In the genomic region with DNA sequence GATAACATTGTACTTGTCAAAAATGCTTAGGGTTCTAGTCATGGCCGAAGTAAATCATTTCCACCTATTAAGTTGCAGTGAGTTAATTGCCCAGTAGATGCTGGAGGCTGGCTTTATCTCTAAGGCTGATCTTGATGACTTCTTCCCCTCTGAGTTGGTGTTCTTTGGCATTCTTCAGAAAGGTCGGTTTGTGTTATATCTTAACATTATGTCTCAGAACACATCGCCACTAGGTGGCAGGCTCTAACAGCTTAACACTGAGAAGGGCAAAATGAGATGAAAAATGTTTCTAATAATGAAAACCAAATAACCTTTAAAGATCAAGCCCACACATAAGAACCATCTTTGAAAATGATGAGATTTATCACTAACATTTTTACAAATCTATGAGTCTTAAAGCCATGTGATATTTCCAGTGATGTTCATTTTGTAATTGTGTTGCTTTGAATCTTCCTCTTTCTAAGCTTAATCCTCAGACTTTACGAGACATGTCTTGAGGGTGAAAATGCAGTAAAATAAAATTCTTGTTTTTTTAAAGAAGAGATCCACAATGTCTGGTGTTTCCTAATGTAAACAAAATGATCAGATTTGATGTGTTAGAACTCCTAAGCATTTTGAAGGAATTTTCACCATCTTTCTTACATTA, we compare ENCODE assay signal across 8 cellular contexts. TPM values are rescaled to one million over a fixed set of nuclear protein-coding genes. Genes with fewer than 3 reads are reported as not detected.
A peak's percentile ranks its signal among the peaks of the same experiment; 100 is the strongest.
DNase-seq lines count a peak whose midpoint lies in the region; ATAC-seq and TF ChIP-seq lines count a peak whose summit lies in the region.

No MANE protein-coding gene starts in this region.

- peaks cover 3% of the 10 kb centered on the region for H3K4me1 Mint-ChIP-seq in activated CD4-positive, alpha-beta T cell treated with anti-CD3 and anti-CD28 coated beads, Interleukin-2, amount 10 ng/mL, durations not matched to agents 24 days and 14 days

- peaks cover 41% of the 10 kb centered on the region for H3K36me3 Mint-ChIP-seq in activated CD4-positive, alpha-beta T cell treated with anti-CD3 and anti-CD28 coated beads, Interleukin-2, amount 10 ng/mL, durations not matched to agents 24 days and 14 days (ENCODE audit: low read depth)

- H3K27ac ChIP-seq in C4-2B: no peak overlapping the region
- peak overlapping the region in 27 of 59 donors; percentile 4 to 73 (median 35) for H3K27ac ChIP-seq in dorsolateral prefrontal cortex

- no peaks in the 10 kb centered on the region for H3K27me3 ChIP-seq in dorsolateral prefrontal cortex

- peak; percentile 81 for DNase-seq in NCI-H2227 (lab: John Stamatoyannopoulos, UW; ENCODE audit: unreplicated experiment)
- peak; percentile 86 for DNase-seq in activated CD4-positive, alpha-beta T cell treated with anti-CD3 and anti-CD28 coated beads, Interleukin-2, amount 10 ng/mL, durations not matched to agents 24 days and 14 days
- DNase-seq in dorsolateral prefrontal cortex: peak in 6 of 10 donors; percentile 49 to 85 (median 64)
- DNase-seq in medulla oblongata (ENCODE audit: extremely low spot score): peak; percentile 73
- DNase-seq in stimulated activated CD8-positive, alpha-beta memory T cell treated with anti-CD3 and anti-CD28 coated beads, Interleukin-4, amount 100 ng/mL, for 48 hours: peak; percentile 76

- H3K27me3 Mint-ChIP-seq in activated CD4-positive, alpha-beta T cell treated with anti-CD3 and anti-CD28 coated beads, Interleukin-2, amount 10 ng/mL, durations not matched to agents 24 days and 14 days: no peaks in the 10 kb centered on the region

- ATAC-seq in GM21786 (IDR thresholded peaks at IDR 0.05; ENCODE audit: unreplicated experiment) (peak; percentile 64), HG02763 (IDR thresholded peaks at IDR 0.05; ENCODE audit: unreplicated experiment) (no peak)

- no peaks in the 10 kb centered on the region for H3K9me3 Mint-ChIP-seq in activated CD4-positive, alpha-beta T cell treated with anti-CD3 and anti-CD28 coated beads, Interleukin-2, amount 10 ng/mL, durations not matched to agents 24 days and 14 days

- intact Hi-C loops in activated CD4-positive, alpha-beta T cell treated with anti-CD3 and anti-CD28 coated beads, Interleukin-2, amount 10 ng/mL, durations not matched to agents 24 days and 14 days (cut with micrococcal nuclease): loop anchor here (5.0 to 10.0 kb wide), 3 partner anchors 450 to 1010 kb away; no protein-coding TSS in a partner anchor
- intact Hi-C loops in dorsolateral prefrontal cortex (cut with DNase I): loop anchor here (5.0 to 10.0 kb wide), 4 partner anchors 450 to 1010 kb away; no protein-coding TSS in a partner anchor

- H3K4me3 ChIP-seq in dorsolateral prefrontal cortex: no peak overlapping the region

- TF ChIP-seq CTCF in C4-2B (conservative IDR thresholded peaks at IDR 0.05) (peak; percentile 84), dorsolateral prefrontal cortex (IDR thresholded peaks at IDR 0.05 in 54 of 56, conservative IDR thresholded peaks at IDR 0.05 in 2 of 56; ENCODE audit: low read depth in 1 of 56, partially characterized antibody in 56 of 56) (peak; percentile 63 to 93 (median 83))

- no peak overlapping the region for H3K4me3 Mint-ChIP-seq in activated CD4-positive, alpha-beta T cell treated with anti-CD3 and anti-CD28 coated beads, Interleukin-2, amount 10 ng/mL, durations not matched to agents 24 days and 14 days

- no peak overlapping the region for H3K27ac Mint-ChIP-seq in activated CD4-positive, alpha-beta T cell treated with anti-CD3 and anti-CD28 coated beads, Interleukin-2, amount 10 ng/mL, durations not matched to agents 24 days and 14 days

RNA-seq across cellular contexts. Expression of a gene that starts 28.6 kb away (rescaled TPM):
- total RNA-seq in activated CD4-positive, alpha-beta T cell treated with anti-CD3 and anti-CD28 coated beads, Interleukin-2, amount 10 ng/mL, durations not matched to agents 24 days and 14 days: 22.0 and 23.6 TPM in 2 replicates
- 10 to 100 TPM; 27.0 to 62.6 (median 45.6) TPM for total RNA-seq in dorsolateral prefrontal cortex

RNA-seq across cellular contexts. Expression of a gene that starts 32.3 kb away (rescaled TPM):
- total RNA-seq in activated CD4-positive, alpha-beta T cell treated with anti-CD3 and anti-CD28 coated beads, Interleukin-2, amount 10 ng/mL, durations not matched to agents 24 days and 14 days: 51.8 and 53.4 TPM in 2 replicates
- total RNA-seq in dorsolateral prefrontal cortex: 100 to 1,000 TPM in 1 of 120 experiments, 10 to 100 TPM in 119; 47.3 to 103 (median 73.3) TPM
